17 cellular contexts compared by ENCODE assay signal in the genomic region with DNA sequence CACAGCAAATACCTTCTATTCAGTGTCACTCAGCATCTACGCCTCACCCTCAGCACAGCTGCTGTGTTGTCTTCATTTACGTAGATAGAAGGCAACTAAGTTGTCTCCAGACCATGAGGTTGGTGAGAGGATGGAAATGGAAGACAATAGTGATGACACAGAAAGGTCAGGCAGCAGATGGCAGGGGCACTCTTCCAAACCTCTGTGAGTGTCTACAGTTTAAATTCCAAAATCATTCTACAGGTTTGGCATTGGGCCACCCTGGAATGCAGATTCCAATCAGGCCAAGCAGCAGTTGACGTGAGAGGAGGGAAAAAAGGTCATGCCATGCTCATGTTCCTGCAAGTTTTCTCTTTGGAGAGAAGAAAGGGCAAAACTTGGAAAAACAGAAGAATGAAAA.
DNase-seq lines count a peak whose midpoint lies in the region; ATAC-seq and TF ChIP-seq lines count a peak whose summit lies in the region.
"Had no signal": no experiment of that assay in that cellular context is flagged by ENCODE, and none has a peak within 500 bp of the region (broad histone marks: within the 10 kb centered on the region; RNA-seq: fewer than 3 reads in every experiment).

No MANE protein-coding gene starts in this region.

- no peaks in the 10 kb centered on the region for H3K36me3 Mint-ChIP-seq in MCF 10A (ENCODE audit: insufficient read depth, unreplicated experiment)
- no peaks in the 10 kb centered on the region for H3K36me3 Mint-ChIP-seq in neural crest cell (ENCODE audit: low read depth)
- H3K36me3 Mint-ChIP-seq: stimulated activated memory B cell treated with anti-CD40 and anti-IgM and Interleukin-4, amounts not matched to agents 10 μg/mL and 1 μg/mL and 100 μg/mL, for 72 hours had no signal

- peak; percentile 13 for TF ChIP-seq CTCF in MCF 10A (IDR thresholded peaks at IDR 0.05; ENCODE audit: unreplicated experiment)
- no peak for TF ChIP-seq CTCF in neural crest cell (conservative IDR thresholded peaks at IDR 0.05)

- no peak for TF ChIP-seq POLR2A in GM18505 (IDR thresholded peaks at IDR 0.05; ENCODE audit: borderline replicate concordance, extremely low read depth, insufficient read depth, insufficient read length)

- ATAC-seq in GM18505 (IDR thresholded peaks at IDR 0.05; ENCODE audit: unreplicated experiment): no peak
- ATAC-seq in stimulated activated naive CD8-positive, alpha-beta T cell treated with anti-CD3 and anti-CD28 coated beads, Interleukin-15, amount 100 ng/mL, for 72 hours: no peak
- ATAC-seq: effector memory CD8-positive, alpha-beta T cell; left colon; stimulated activated memory B cell treated with anti-CD40 and anti-IgM and Interleukin-4, amounts not matched to agents 10 μg/mL and 1 μg/mL and 100 μg/mL, for 72 hours had no signal

- POLR2A ChIA-PET in MCF 10A (lab: Yijun Ruan, JAX): interaction anchor here (0.6 kb wide), 1 partner anchor 57 kb away, joined by 3 read pairs; no protein-coding TSS in a partner anchor

- H3K4me1 Mint-ChIP-seq in MCF 10A (ENCODE audit: insufficient read depth, unreplicated experiment) (peaks cover 15% of the 10 kb centered on the region), neural crest cell (no peaks in the 10 kb centered on the region)
- no peaks in the 10 kb centered on the region for H3K4me1 Mint-ChIP-seq in stimulated activated naive CD8-positive, alpha-beta T cell treated with anti-CD3 and anti-CD28 coated beads, Interleukin-15, amount 100 ng/mL, for 72 hours
- H3K4me1 Mint-ChIP-seq: stimulated activated memory B cell treated with anti-CD40 and anti-IgM and Interleukin-4, amounts not matched to agents 10 μg/mL and 1 μg/mL and 100 μg/mL, for 72 hours had no signal

- DNase-seq in DMS 273 (lab: John Stamatoyannopoulos, UW; ENCODE audit: unreplicated experiment) (peak; percentile 5), DMS 273 treated with DMSO at 0.1 percent for 48 hours (lab: John Stamatoyannopoulos, UW) (no peak), NCI-H1694 (lab: John Stamatoyannopoulos, UW) (peak; percentile 29), MCF 10A (ENCODE audit: unreplicated experiment) (peak; percentile 61), neural crest cell (ENCODE audit: low read depth, low spot score) (no peak), HUDEP-2 (lab: John Stamatoyannopoulos, UW; ENCODE audit: unreplicated experiment in 76 of 76) (no peak)
- no peak for DNase-seq in stimulated activated naive CD8-positive, alpha-beta T cell treated with anti-CD3 and anti-CD28 coated beads, Interleukin-15, amount 100 ng/mL, for 72 hours
- DNase-seq: activated gamma-delta T cell; cerebellar nuclear complex; DMS53; effector memory CD8-positive, alpha-beta T cell; left colon; NCI-H1048; NCI-H226; retina had no signal

- no peaks in the 10 kb centered on the region for H3K9me3 Mint-ChIP-seq in MCF 10A (ENCODE audit: unreplicated experiment)
- H3K9me3 Mint-ChIP-seq in neural crest cell: no peaks in the 10 kb centered on the region
- no peaks in the 10 kb centered on the region for H3K9me3 Mint-ChIP-seq in stimulated activated naive CD8-positive, alpha-beta T cell treated with anti-CD3 and anti-CD28 coated beads, Interleukin-15, amount 100 ng/mL, for 72 hours
- H3K9me3 Mint-ChIP-seq: stimulated activated memory B cell treated with anti-CD40 and anti-IgM and Interleukin-4, amounts not matched to agents 10 μg/mL and 1 μg/mL and 100 μg/mL, for 72 hours had no signal

- H3K27ac Mint-ChIP-seq in MCF 10A (ENCODE audit: low read depth, unreplicated experiment) (no peak overlapping the region), neural crest cell (ENCODE audit: unreplicated experiment) (peak overlapping the region; percentile 53)
- H3K27ac Mint-ChIP-seq in stimulated activated naive CD8-positive, alpha-beta T cell treated with anti-CD3 and anti-CD28 coated beads, Interleukin-15, amount 100 ng/mL, for 72 hours: no peak overlapping the region
- H3K27ac Mint-ChIP-seq: effector memory CD8-positive, alpha-beta T cell; stimulated activated memory B cell treated with anti-CD40 and anti-IgM and Interleukin-4, amounts not matched to agents 10 μg/mL and 1 μg/mL and 100 μg/mL, for 72 hours had no signal

- H3K4me3 Mint-ChIP-seq in MCF 10A (ENCODE audit: unreplicated experiment) (no peak overlapping the region), neural crest cell (no peak overlapping the region)
- no peak overlapping the region for H3K4me3 Mint-ChIP-seq in stimulated activated naive CD8-positive, alpha-beta T cell treated with anti-CD3 and anti-CD28 coated beads, Interleukin-15, amount 100 ng/mL, for 72 hours
- H3K4me3 Mint-ChIP-seq: effector memory CD8-positive, alpha-beta T cell; stimulated activated memory B cell treated with anti-CD40 and anti-IgM and Interleukin-4, amounts not matched to agents 10 μg/mL and 1 μg/mL and 100 μg/mL, for 72 hours had no signal

- H3K27me3 Mint-ChIP-seq in MCF 10A (ENCODE audit: insufficient read depth, unreplicated experiment) (no peaks in the 10 kb centered on the region), neural crest cell (ENCODE audit: low read depth) (no peaks in the 10 kb centered on the region)
- H3K27me3 Mint-ChIP-seq in stimulated activated naive CD8-positive, alpha-beta T cell treated with anti-CD3 and anti-CD28 coated beads, Interleukin-15, amount 100 ng/mL, for 72 hours: no peaks in the 10 kb centered on the region
- H3K27me3 Mint-ChIP-seq: effector memory CD8-positive, alpha-beta T cell; stimulated activated memory B cell treated with anti-CD40 and anti-IgM and Interleukin-4, amounts not matched to agents 10 μg/mL and 1 μg/mL and 100 μg/mL, for 72 hours had no signal

- no TSS peak for BruUV-seq in MCF 10A (replicated peaks; lab: Mats Ljungman, UMichigan)

- CTCF ChIA-PET in MCF 10A (lab: Yijun Ruan, JAX): interaction anchor here (0.7 to 2.3 kb wide), 9 partner anchors 22 to 605 kb away, joined by 3 to 16 read pairs (median 3); no protein-coding TSS in a partner anchor

- intact Hi-C loops in MCF 10A (cut with micrococcal nuclease): loop anchor here (5.0 kb wide), 2 partner anchors 417 to 622 kb away; no protein-coding TSS in a partner anchor

Comparison
In these comparisons a context has a peak if more than half of its experiments do, and no peak if none do; other contexts are left out.
1. DNase-seq: peak in DMS 273 (single experiment), NCI-H1694 (single experiment) and MCF 10A (single experiment); none in DMS 273 treated with DMSO at 0.1 percent for 48 hours (single experiment), neural crest cell (single experiment), HUDEP-2 (0 of 76) and stimulated activated naive CD8-positive, alpha-beta T cell treated with anti-CD3 and anti-CD28 coated beads, Interleukin-15, amount 100 ng/mL, for 72 hours (0 of 2).